In the genomic region with DNA sequence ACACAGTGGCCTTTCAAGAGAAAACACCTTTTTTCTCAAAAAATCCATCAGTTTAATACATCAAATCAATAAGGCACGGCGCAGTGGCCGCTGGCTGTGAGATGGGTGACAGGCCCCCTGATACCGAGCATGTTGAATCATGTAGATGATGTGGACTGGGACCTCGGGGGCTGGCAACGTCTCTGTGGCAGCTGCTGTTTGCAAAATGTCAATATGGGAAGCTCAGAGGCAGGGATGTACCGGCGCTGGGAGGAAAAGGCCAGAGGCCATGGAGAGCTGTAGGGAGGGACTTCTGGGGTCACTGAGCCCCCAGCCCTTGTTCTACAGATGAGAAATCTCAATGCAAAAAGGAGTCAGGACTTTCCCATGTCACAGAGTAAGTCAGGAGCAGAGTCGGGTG, we compare ENCODE assay signal across 22 cellular contexts.
"Had no signal": no experiment of that assay in that cellular context is flagged by ENCODE, and none has a peak within 500 bp of the region (broad histone marks: within the 10 kb centered on the region; RNA-seq: fewer than 3 reads in every experiment).

No MANE protein-coding gene starts in this region.

- H3K4me1 ChIP-seq: neural progenitor cell, prostate gland, spleen, testis, tibial artery had no signal

- H3K27me3 ChIP-seq: testis had no signal

- H3K27ac Mint-ChIP-seq: mesothelial cell of epicardium; naive B cell; natural killer cell treated with Interleukin-12 subunit alpha and Interleukin-12 subunit beta and Interleukin-15 and Interleukin-18, amount 100 ng/mL, for 72 hours; neural progenitor cell; stimulated activated memory B cell treated with anti-CD40 and anti-IgM and Interleukin-4, amounts not matched to agents 10 μg/mL and 1 μg/mL and 100 μg/mL, for 72 hours; type B pancreatic cell had no signal

- H3K9me3 Mint-ChIP-seq: mesothelial cell of epicardium; natural killer cell treated with Interleukin-12 subunit alpha and Interleukin-12 subunit beta and Interleukin-15 and Interleukin-18, amount 100 ng/mL, for 72 hours; type B pancreatic cell had no signal

- H3K4me1 Mint-ChIP-seq: mesothelial cell of epicardium; naive B cell; stimulated activated memory B cell treated with anti-CD40 and anti-IgM and Interleukin-4, amounts not matched to agents 10 μg/mL and 1 μg/mL and 100 μg/mL, for 72 hours had no signal

- DNase-seq: dorsolateral prefrontal cortex; effector CD4-positive, alpha-beta T cell; head of caudate nucleus; mesenchymal stem cell; mucosa of descending colon; naive B cell; nucleus accumbens; right cardiac atrium; spleen; stimulated activated CD4-positive, alpha-beta T cell treated with anti-CD3 and anti-CD28 coated beads, Interleukin-4, amount 100 ng/mL, for 4 hours; stimulated activated naive CD8-positive, alpha-beta T cell treated with anti-CD3 and anti-CD28 coated beads, Interleukin-15, Interleukin-2, amounts not matched to agents 100 U/mL and 50 U/mL, for 24 hours; substantia nigra; testis; tibial artery had no signal

- H3K36me3 Mint-ChIP-seq: mesothelial cell of epicardium; natural killer cell treated with Interleukin-12 subunit alpha and Interleukin-12 subunit beta and Interleukin-15 and Interleukin-18, amount 100 ng/mL, for 72 hours; neural progenitor cell; stimulated activated memory B cell treated with anti-CD40 and anti-IgM and Interleukin-4, amounts not matched to agents 10 μg/mL and 1 μg/mL and 100 μg/mL, for 72 hours; type B pancreatic cell had no signal

- H3K4me3 ChIP-seq: dorsolateral prefrontal cortex, mucosa of descending colon, neural progenitor cell, prostate gland, skin epidermis, spleen, testis, tibial artery had no signal

- H3K36me3 ChIP-seq: neural progenitor cell, prostate gland, spleen, tibial artery had no signal

- ATAC-seq: left lobe of liver; mucosa of descending colon; natural killer cell treated with Interleukin-12 subunit alpha and Interleukin-12 subunit beta and Interleukin-15 and Interleukin-18, amount 100 ng/mL, for 72 hours; right cardiac atrium; stimulated activated memory B cell treated with anti-CD40 and anti-IgM and Interleukin-4, amounts not matched to agents 10 μg/mL and 1 μg/mL and 100 μg/mL, for 72 hours; stimulated activated naive CD8-positive, alpha-beta T cell treated with anti-CD3 and anti-CD28 coated beads, Interleukin-15, Interleukin-2, amounts not matched to agents 100 U/mL and 50 U/mL, for 24 hours had no signal

- H3K9me3 ChIP-seq: mucosa of descending colon, prostate gland, testis, tibial artery had no signal

- H3K4me3 Mint-ChIP-seq: mesothelial cell of epicardium; natural killer cell treated with Interleukin-12 subunit alpha and Interleukin-12 subunit beta and Interleukin-15 and Interleukin-18, amount 100 ng/mL, for 72 hours; neural progenitor cell; stimulated activated memory B cell treated with anti-CD40 and anti-IgM and Interleukin-4, amounts not matched to agents 10 μg/mL and 1 μg/mL and 100 μg/mL, for 72 hours; type B pancreatic cell had no signal

- H3K27ac ChIP-seq: dorsolateral prefrontal cortex, neural progenitor cell, prostate gland, skin epidermis, spleen, testis, tibial artery had no signal
